Comparison of ENCODE assay signal across 15 cellular contexts in genomic region chr21:34598931-34599400, GRCh38. TPM values are rescaled to one million over a fixed set of nuclear protein-coding genes. Genes with fewer than 3 reads are reported as not detected.
DNase-seq lines count a peak whose midpoint lies in the region; ATAC-seq, FAIRE-seq and TF ChIP-seq lines count a peak whose summit lies in the region.
"Had no signal": no experiment of that assay in that cellular context is flagged by ENCODE, and none has a peak within 500 bp of the region (broad histone marks: within the 10 kb centered on the region; RNA-seq: fewer than 3 reads in every experiment).

No MANE protein-coding gene starts in this region.

- CTCF ChIA-PET in MCF 10A (lab: Yijun Ruan, JAX) (no interaction called here), K562 (lab: Yijun Ruan, JAX; ENCODE audit: low intra/inter-chr PET ratio) (interaction anchor here (0.6 kb wide), 1 partner anchor 31 kb away, joined by 3 read pairs; no protein-coding TSS in a partner anchor)

- no peaks in the 10 kb centered on the region for H3K36me3 ChIP-seq in breast epithelium
- no peaks in the 10 kb centered on the region for H3K36me3 ChIP-seq in K562 (ENCODE audit: control insufficient read depth, insufficient read depth, low read length)
- no peaks in the 10 kb centered on the region for H3K36me3 ChIP-seq in small intestine (ENCODE audit: control insufficient read depth in 2 of 2, insufficient read depth in 2 of 2, low read length in 2 of 2)
- no peaks in the 10 kb centered on the region for H3K36me3 ChIP-seq in testis (ENCODE audit: low read depth, missing control alignments)
- H3K36me3 ChIP-seq: colonic mucosa had no signal

- H3K9ac ChIP-seq in K562 (ENCODE audit: insufficient read depth in 1 of 2, low read depth in 2 of 2, low read length in 2 of 2) = no peak overlapping the region

- no peaks in the 10 kb centered on the region for H3K79me2 ChIP-seq in K562 (ENCODE audit: control insufficient read depth, insufficient read depth, low read length)

- no peak for TF ChIP-seq CTCF in MCF 10A (IDR thresholded peaks at IDR 0.05; ENCODE audit: unreplicated experiment)
- TF ChIP-seq CTCF in breast epithelium (IDR thresholded peaks at IDR 0.05) = no peak
- TF ChIP-seq CTCF in K562 (IDR thresholded peaks at IDR 0.05 in 2 of 3, conservative IDR thresholded peaks at IDR 0.05 in 1 of 3; ENCODE audit: insufficient read depth in 2 of 3, low read depth in 1 of 3, low read length in 3 of 3) = no peak
- TF ChIP-seq CTCF in testis (IDR thresholded peaks at IDR 0.05) = no peak

- H3K4me3 ChIP-seq in breast epithelium = no peak overlapping the region
- no peak overlapping the region for H3K4me3 ChIP-seq in K562
- H3K4me3 ChIP-seq in small intestine (ENCODE audit: low read depth in 1 of 2, low read length in 2 of 2) = no peak overlapping the region
- H3K4me3 ChIP-seq in testis = no peak overlapping the region
- H3K4me3 ChIP-seq: colonic mucosa had no signal

- H3K27me3 ChIP-seq in breast epithelium (no peaks in the 10 kb centered on the region), K562 (ENCODE audit: control insufficient read depth in 2 of 2, insufficient read depth in 2 of 2, low read length in 2 of 2) (peaks cover 0 to 5% of the 10 kb centered on the region in 2 experiments; a peak in 1 of 5 replicates), small intestine (ENCODE audit: control insufficient read depth in 2 of 2, insufficient read depth in 2 of 2, low read length in 2 of 2) (no peaks in the 10 kb centered on the region), testis (no peaks in the 10 kb centered on the region)
- H3K27me3 ChIP-seq: colonic mucosa had no signal

- BruUV-seq in MCF 10A (replicated peaks; lab: Mats Ljungman, UMichigan) = no TSS peak
- no TSS peak for BruUV-seq in K562 (replicated peaks; lab: Mats Ljungman, UMichigan)

- H3K9me3 ChIP-seq in breast epithelium = no peaks in the 10 kb centered on the region
- H3K9me3 ChIP-seq in K562 (replicated peaks; ENCODE audit: control insufficient read depth, insufficient read depth, low read depth, low read length) = no peaks in the 10 kb centered on the region
- no peaks in the 10 kb centered on the region for H3K9me3 ChIP-seq in small intestine (ENCODE audit: control insufficient read depth, low read depth)
- no peaks in the 10 kb centered on the region for H3K9me3 ChIP-seq in testis
- H3K9me3 ChIP-seq: colonic mucosa had no signal

- H3K9me3 Mint-ChIP-seq in MCF 10A (ENCODE audit: unreplicated experiment) = no peaks in the 10 kb centered on the region
- H3K9me3 Mint-ChIP-seq: activated T-cell treated with anti-CD3 and anti-CD28 coated beads, Interleukin-2, amount 50 U/mL, for 24 hours; natural killer cell treated with Interleukin-12 subunit alpha and Interleukin-12 subunit beta and Interleukin-15 and Interleukin-18, amount 100 ng/mL, for 72 hours had no signal

- H3K4me3 Mint-ChIP-seq in MCF 10A (ENCODE audit: unreplicated experiment) = no peak overlapping the region
- H3K4me3 Mint-ChIP-seq: activated T-cell treated with anti-CD3 and anti-CD28 coated beads, Interleukin-2, amount 50 U/mL, for 24 hours; natural killer cell treated with Interleukin-12 subunit alpha and Interleukin-12 subunit beta and Interleukin-15 and Interleukin-18, amount 100 ng/mL, for 72 hours had no signal

- no peak for TF ChIP-seq EP300 in K562 (IDR thresholded peaks at IDR 0.05; ENCODE audit: low read length)

- no peak for TF ChIP-seq RAD21 in K562 (CRISPR knock-in tag; conservative IDR thresholded peaks at IDR 0.05 in 1 of 2, IDR thresholded peaks at IDR 0.05 in 1 of 2)

- no peak overlapping the region for H2AFZ ChIP-seq in K562 (ENCODE audit: low read depth, low read length)

- DNase-seq in MCF 10A (ENCODE audit: unreplicated experiment) (peak; percentile 47), breast epithelium (ENCODE audit: low spot score in 2 of 2) (no peak), NCI-H748 (lab: John Stamatoyannopoulos, UW; ENCODE audit: unreplicated experiment) (peak; percentile 96), K562 (ENCODE audit: extremely low read depth in 1 of 4, low spot score in 3 of 4) (no peak), small intestine (peak; percentile 78), testis (no peak)
- DNase-seq in stimulated activated CD4-positive, alpha-beta T cell treated with anti-CD3 and anti-CD28 coated beads, Interleukin-1b, Interleukin-23, amount 100 ng/mL, for 48 hours = no peak
- DNase-seq: activated CD4-positive, alpha-beta T cell treated with anti-CD3 and anti-CD28 coated beads for 48 hours; activated T-cell treated with anti-CD3 and anti-CD28 coated beads, Interleukin-2, amount 50 U/mL, for 24 hours; colonic mucosa; NCI-H2227 treated with DMSO at 0.1 percent for 48 hours; T-helper 2 cell had no signal

- H3K27me3 Mint-ChIP-seq in MCF 10A (ENCODE audit: insufficient read depth, unreplicated experiment) = no peaks in the 10 kb centered on the region
- H3K27me3 Mint-ChIP-seq: activated T-cell treated with anti-CD3 and anti-CD28 coated beads, Interleukin-2, amount 50 U/mL, for 24 hours; natural killer cell treated with Interleukin-12 subunit alpha and Interleukin-12 subunit beta and Interleukin-15 and Interleukin-18, amount 100 ng/mL, for 72 hours had no signal

- FAIRE-seq in K562 (lab: Jason Lieb, UNC) (no peak), small intestine (lab: Jason Lieb, UNC) (no peak)

- TF ChIP-seq POLR2A in breast epithelium (IDR thresholded peaks at IDR 0.05) (no peak), K562 (conservative IDR thresholded peaks at IDR 0.05) (no peak), testis (IDR thresholded peaks at IDR 0.05) (no peak)

- ATAC-seq in K562 (no peak), GM21390 (IDR thresholded peaks at IDR 0.05; ENCODE audit: unreplicated experiment) (no peak)
- ATAC-seq: natural killer cell treated with Interleukin-12 subunit alpha and Interleukin-12 subunit beta and Interleukin-15 and Interleukin-18, amount 100 ng/mL, for 72 hours; Panc1 had no signal

- H4K20me1 ChIP-seq in K562 (replicated peaks; ENCODE audit: control insufficient read depth, insufficient read depth, low read length) = peaks cover 18% of the 10 kb centered on the region; the same call in 1 of the 2 replicates

- peaks cover 15% of the 10 kb centered on the region for H3K4me1 Mint-ChIP-seq in MCF 10A (ENCODE audit: insufficient read depth, unreplicated experiment)

- no peak overlapping the region for H3K4me2 ChIP-seq in K562 (ENCODE audit: insufficient read depth, low read length)

- intact Hi-C loops in MCF 10A (cut with micrococcal nuclease) (no loop called here), breast epithelium (cut with DNase I; ENCODE audit: low total_unique reads) (no loop called here), K562 (cut with micrococcal nuclease) (no loop called here), testis (cut with DNase I; ENCODE audit: low total_unique reads) (no loop called here)

- in situ Hi-C loops in K562 (cut with MboI) = no loop called here

- no peaks in the 10 kb centered on the region for H3K9me1 ChIP-seq in K562 (ENCODE audit: control insufficient read depth, insufficient read depth, low read length)

- no peaks in the 10 kb centered on the region for H3K4me1 ChIP-seq in breast epithelium
- H3K4me1 ChIP-seq in K562 (replicated peaks in 1 of 2; ENCODE audit: control insufficient read depth in 2 of 2, insufficient read depth in 2 of 2, low read length in 2 of 2) = peaks cover 0 to 2% of the 10 kb centered on the region in 2 experiments; a peak in 1 of 5 replicates
- H3K4me1 ChIP-seq in small intestine (ENCODE audit: control insufficient read depth in 2 of 2, insufficient read depth in 1 of 2, low read depth in 1 of 2, low read length in 1 of 2) = peaks cover 7 to 22% of the 10 kb centered on the region in 2 donors
- no peaks in the 10 kb centered on the region for H3K4me1 ChIP-seq in testis
- H3K4me1 ChIP-seq: colonic mucosa had no signal

- no peak overlapping the region for H3K27ac Mint-ChIP-seq in MCF 10A (ENCODE audit: low read depth, unreplicated experiment)
- H3K27ac Mint-ChIP-seq: activated T-cell treated with anti-CD3 and anti-CD28 coated beads, Interleukin-2, amount 50 U/mL, for 24 hours; natural killer cell treated with Interleukin-12 subunit alpha and Interleukin-12 subunit beta and Interleukin-15 and Interleukin-18, amount 100 ng/mL, for 72 hours had no signal

- 22% methylated on average over 4 of the region's 4 CpGs for WGBS in K562 (ENCODE audit: insufficient coverage, low coverage, missing lambda C conversion rate)
- WGBS in small intestine, 3 donors = 23 to 59% (median 36%) methylated on average over 4 of the region's 4 CpGs
- WGBS in testis, 2 donors = 74 to 84% methylated on average over 4 of the region's 4 CpGs

- no peaks in the 10 kb centered on the region for H3K36me3 Mint-ChIP-seq in MCF 10A (ENCODE audit: insufficient read depth, unreplicated experiment)
- H3K36me3 Mint-ChIP-seq: natural killer cell treated with Interleukin-12 subunit alpha and Interleukin-12 subunit beta and Interleukin-15 and Interleukin-18, amount 100 ng/mL, for 72 hours had no signal

- H3K27ac ChIP-seq in breast epithelium (no peak overlapping the region), K562 (ENCODE audit: extremely low read depth, low read depth, low read length) (no peak overlapping the region), small intestine (ENCODE audit: low read depth in 1 of 2, low read length in 1 of 2) (peak overlapping the region in 1 of 2 donors; percentile 52), testis (no peak overlapping the region)
- H3K27ac ChIP-seq: colonic mucosa had no signal

- POLR2A ChIA-PET in MCF 10A (lab: Yijun Ruan, JAX) = interaction anchor here (0.6 kb wide), 1 partner anchor 1357 kb away, joined by 3 read pairs; no protein-coding TSS in a partner anchor
- POLR2A ChIA-PET in K562 (lab: Yijun Ruan, JAX) = interaction anchor here (0.6 kb wide), 1 partner anchor 65 kb away, joined by 3 read pairs; no protein-coding TSS in a partner anchor

RNA-seq across cellular contexts. Expression of gene RCAN1, which starts 15.9 kb away (rescaled TPM):
- 11.9 and 18.4 TPM in 2 replicates for total RNA-seq in MCF 10A (2022)
- total RNA-seq in breast epithelium = 10 to 100 TPM; 30.1 to 73.0 (median 47.9) TPM
- total RNA-seq in K562 (2011; cell fraction: chromatin; rRNA removed; ENCODE audit: low replicate concordance) = 6.1 and 7.8 TPM in 2 replicates
- total RNA-seq in K562 (2011; cell fraction: nucleolus; rRNA removed) = 3.8 and 4.2 TPM in 2 replicates
- total RNA-seq in K562 (2011; cell fraction: nucleoplasm; rRNA removed) = 6.6 and 7.6 TPM in 2 replicates
- total RNA-seq in K562 (2014; rRNA removed) = 11.9 TPM in 2 replicates
- 16.5 and 16.9 TPM in 2 replicates for total RNA-seq in K562 (2014; rRNA removed; fragmentation: Illumina TruSeq; extraction: Trizol)
- 12.3 and 14.7 TPM in 2 replicates for total RNA-seq in K562 (2015; rRNA removed; fragmentation: Illumina TruSeq; extraction: Trizol)
- total RNA-seq in K562 (2021) = 14.0 and 15.5 TPM in 2 replicates
- 5.3 and 9.9 TPM in 2 replicates for polyA plus RNA-seq in K562 (2011; rRNA removed)
- polyA plus RNA-seq in K562 (2011; cell fraction: cytosol; rRNA removed) = 2.7 and 3.8 TPM in 2 replicates
- polyA plus RNA-seq in K562 (2011; cell fraction: nucleus; rRNA removed) = 2.2 and 2.9 TPM in 2 replicates
- polyA plus RNA-seq in K562 (2012) = 14.3 and 25.6 TPM in 2 replicates
- polyA plus RNA-seq in K562 (2014; fragmentation: Illumina TruSeq; extraction: Trizol) = 13.4 and 14.9 TPM in 2 replicates
- polyA plus RNA-seq in K562 (2014; fragmentation: Nextera tagmentation; extraction: Ambion mirVana) = 1 to 10 TPM; 4.4 to 6.1 TPM
- 12.3 and 15.0 TPM in 2 replicates for polyA plus RNA-seq in K562 (2014; rRNA removed)
- polyA minus RNA-seq in K562 (2011; rRNA and poly(A)+ RNA removed) = 8.1 and 11.2 TPM in 2 replicates
- 3.4 and 5.2 TPM in 2 replicates for polyA minus RNA-seq in K562 (2011; cell fraction: cytosol; rRNA and poly(A)+ RNA removed)
- polyA minus RNA-seq in K562 (2011; cell fraction: nucleus; rRNA and poly(A)+ RNA removed) = 2.7 and 3.3 TPM in 2 replicates
- polyA plus RNA-seq in small intestine = 10 to 100 TPM; 23.6 to 38.9 (median 31.6) TPM
- total RNA-seq in testis = 10 to 100 TPM; 16.7 to 21.9 TPM
- polyA plus RNA-seq in testis (ENCODE audit: insufficient read depth, low read depth, low replicate concordance) = 20.6 TPM

Comparison
In these comparisons a context has a peak if more than half of its experiments do, and no peak if none do; other contexts are left out.
1. DNase-seq: peak in MCF 10A (single experiment), NCI-H748 (single experiment) and small intestine (single experiment); none in breast epithelium (0 of 2), K562 (0 of 4), stimulated activated CD4-positive, alpha-beta T cell treated with anti-CD3 and anti-CD28 coated beads, Interleukin-1b, Interleukin-23, amount 100 ng/mL, for 48 hours (single experiment) and testis (single experiment).